1 cellular context compared by ENCODE assay signal in the genomic region with DNA sequence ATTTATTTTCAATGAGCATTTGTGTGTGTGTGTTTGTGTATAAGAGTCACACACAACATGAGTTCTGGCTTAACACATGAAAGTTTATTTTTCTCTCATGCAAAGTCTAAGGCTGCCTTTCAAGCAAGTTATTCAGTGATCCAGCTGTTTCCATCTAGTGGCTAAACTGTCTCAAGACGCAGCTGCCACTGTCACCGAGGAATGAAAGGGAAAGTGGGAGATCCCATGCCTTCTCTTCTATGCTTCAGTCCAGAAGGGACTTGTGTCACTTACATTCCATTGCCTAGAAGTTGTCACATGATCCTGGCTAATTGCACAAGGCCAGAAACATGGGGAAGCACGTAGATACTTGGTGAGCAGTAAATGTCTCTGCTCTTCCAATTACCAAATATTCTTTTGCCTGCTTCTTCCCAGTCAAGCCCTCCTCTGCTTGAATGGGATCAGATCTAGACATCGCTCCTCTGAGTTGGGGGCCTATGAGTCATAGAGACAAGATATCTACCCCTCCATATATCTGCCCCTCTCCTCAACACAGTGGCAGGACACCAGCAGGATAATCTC.
TF ChIP-seq lines count a peak whose summit lies in the region.

No MANE protein-coding gene starts in this region.

TF ChIP-seq in H1, 55 proteins besides CTCF, POLR2A, EP300 and RAD21:
- no peak for TF ChIP-seq SIRT6 (IDR thresholded peaks at IDR 0.05; ENCODE audit: low read length)
- TF ChIP-seq, protein P1, sequence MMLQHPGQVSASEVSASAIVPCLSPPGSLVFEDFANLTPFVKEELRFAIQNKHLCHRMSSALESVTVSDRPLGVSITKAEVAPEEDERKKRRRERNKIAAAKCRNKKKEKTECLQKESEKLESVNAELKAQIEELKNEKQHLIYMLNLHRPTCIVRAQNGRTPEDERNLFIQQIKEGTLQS (IDR thresholded peaks at IDR 0.05; ENCODE audit: insufficient read depth, low read depth, low read length) = no peak
- TF ChIP-seq POLR2AphosphoS5 (IDR thresholded peaks at IDR 0.05; ENCODE audit: low read depth, low read length) = no peak
- no peak for TF ChIP-seq RNF2 (IDR thresholded peaks at IDR 0.05; ENCODE audit: borderline replicate concordance, low read depth, low read length, missing control alignments, poor library complexity, severe bottlenecking)
- no peak for TF ChIP-seq TCF12 (IDR thresholded peaks at IDR 0.05; ENCODE audit: low read depth, low read length)
- TF ChIP-seq YY1 (IDR thresholded peaks at IDR 0.05; ENCODE audit: low read depth, low read length) = no peak
- TF ChIP-seq BRCA1 (IDR thresholded peaks at IDR 0.05; ENCODE audit: low read depth, low read length) = no peak
- TF ChIP-seq CBX5 (IDR thresholded peaks at IDR 0.05; ENCODE audit: low read depth, low read length) = no peak
- TF ChIP-seq EGR1 (IDR thresholded peaks at IDR 0.05; ENCODE audit: borderline replicate concordance, low read depth, low read length) = no peak
- no peak for TF ChIP-seq FOSL1 (IDR thresholded peaks at IDR 0.05; ENCODE audit: insufficient read depth, low read depth, low read length)
- TF ChIP-seq, protein P2, sequence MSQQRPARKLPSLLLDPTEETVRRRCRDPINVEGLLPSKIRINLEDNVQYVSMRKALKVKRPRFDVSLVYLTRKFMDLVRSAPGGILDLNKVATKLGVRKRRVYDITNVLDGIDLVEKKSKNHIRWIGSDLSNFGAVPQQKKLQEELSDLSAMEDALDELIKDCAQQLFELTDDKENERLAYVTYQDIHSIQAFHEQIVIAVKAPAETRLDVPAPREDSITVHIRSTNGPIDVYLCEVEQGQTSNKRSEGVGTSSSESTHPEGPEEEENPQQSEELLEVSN (IDR thresholded peaks at IDR 0.05) = no peak
- TF ChIP-seq RFX5 (IDR thresholded peaks at IDR 0.05; ENCODE audit: borderline replicate concordance, low read depth, low read length) = no peak
- TF ChIP-seq JUN (IDR thresholded peaks at IDR 0.05; ENCODE audit: low read depth, low read length) = no peak
- no peak for TF ChIP-seq TAF7 (optimal IDR thresholded peaks at IDR 0.05; ENCODE audit: borderline replicate concordance, low read depth, low read length)
- no peak for TF ChIP-seq KDM5A (IDR thresholded peaks at IDR 0.05; ENCODE audit: low read length)
